In the genomic region with DNA sequence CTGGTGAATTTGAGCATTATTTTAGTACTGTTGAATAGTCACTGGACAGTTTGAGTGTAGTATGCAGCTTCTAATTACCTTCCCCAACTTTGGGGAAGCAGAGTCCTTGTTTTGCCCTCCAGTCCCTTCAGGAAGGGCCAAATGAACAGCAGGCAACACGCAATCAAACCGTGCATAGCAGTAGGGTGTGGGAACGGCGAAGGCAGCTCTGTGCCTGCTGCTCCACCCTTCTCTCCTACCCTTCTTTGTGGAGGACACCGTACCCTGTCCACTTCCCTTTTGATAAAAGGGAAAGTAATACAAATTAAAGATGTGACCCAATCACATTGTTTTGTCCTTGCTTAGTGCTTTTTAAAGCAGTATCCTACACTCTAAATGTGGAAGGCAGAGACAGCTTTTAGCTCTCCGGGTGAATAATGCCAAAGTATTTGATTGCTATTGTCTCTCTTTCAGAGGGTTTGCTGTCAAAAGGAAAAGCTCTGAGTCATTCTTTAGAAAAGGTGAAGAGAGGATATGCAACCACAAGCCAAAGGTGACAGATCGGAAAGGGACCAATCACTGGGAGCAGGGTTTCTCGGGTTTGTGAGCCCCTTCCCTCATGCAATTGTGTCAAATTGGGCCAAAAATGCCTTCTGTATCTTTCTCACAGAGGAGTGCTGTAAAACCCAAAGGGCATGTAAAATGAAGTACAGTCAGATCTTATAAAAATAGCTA, we compare ENCODE assay signal across 22 cellular contexts.
DNase-seq lines count a peak whose midpoint lies in the region; ATAC-seq and TF ChIP-seq lines count a peak whose summit lies in the region.
"Had no signal": no experiment of that assay in that cellular context is flagged by ENCODE, and none has a peak within 500 bp of the region (broad histone marks: within the 10 kb centered on the region; RNA-seq: fewer than 3 reads in every experiment).

No MANE protein-coding gene starts in this region.

- no peak overlapping the region for H3K4me3 ChIP-seq in PC-9
- H3K4me3 ChIP-seq in spleen = no peak overlapping the region
- H3K4me3 ChIP-seq: ascending aorta, testis, uterus had no signal

- ATAC-seq in esophagus mucosa (peak; percentile 81), HG03469 (IDR thresholded peaks at IDR 0.05; ENCODE audit: unreplicated experiment) (no peak), HG02759 (IDR thresholded peaks at IDR 0.05; ENCODE audit: unreplicated experiment) (no peak)
- no peak for ATAC-seq in stimulated activated naive CD8-positive, alpha-beta T cell treated with anti-CD3 and anti-CD28 coated beads, Interleukin-15, Interleukin-2, amounts not matched to agents 100 U/mL and 50 U/mL, for 24 hours
- ATAC-seq: sciatic nerve; stimulated activated naive B cell treated with anti-CD40 and anti-IgM and Interleukin-4, amounts not matched to agents 10 μg/mL and 1 μg/mL and 100 μg/mL, for 72 hours had no signal

- CTCF ChIA-PET in PC-9 (lab: Charles Lee) = no interaction called here

- H3F3A ChIP-seq in PC-9 (ENCODE audit: insufficient read depth, low read depth) = no peaks in the 10 kb centered on the region

- no peak overlapping the region for H3K4me2 ChIP-seq in PC-9

- WGBS in spleen, 5 donors = 71 to 86% (median 77%) methylated on average over 8 of the region's 8 CpGs

- 0 out of 2 replicates have a peak overlapping the region, but pooled peaks have one; percentile 9 for H2AFZ ChIP-seq in PC-9

- TF ChIP-seq CTCF in PC-9 (conservative IDR thresholded peaks at IDR 0.05) (no peak), spleen (IDR thresholded peaks at IDR 0.05 in 8 of 11, conservative IDR thresholded peaks at IDR 0.05 in 3 of 11) (no peak)

- no TSS peak for BruUV-seq in PC-9 (replicated peaks; lab: Mats Ljungman, UMichigan)

- H3K9me3 ChIP-seq in PC-9 (ENCODE audit: insufficient read depth, low read depth) (no peaks in the 10 kb centered on the region), spleen (no peaks in the 10 kb centered on the region)
- H3K9me3 ChIP-seq: ascending aorta, testis, uterus had no signal

- H3K4me1 ChIP-seq in PC-9 (replicated peaks; ENCODE audit: insufficient read depth) (no peaks in the 10 kb centered on the region), spleen (no peaks in the 10 kb centered on the region)
- H3K4me1 ChIP-seq: ascending aorta, testis, uterus had no signal

- no peaks in the 10 kb centered on the region for H3K27me3 ChIP-seq in PC-9 (ENCODE audit: insufficient read depth, low read depth)
- no peaks in the 10 kb centered on the region for H3K27me3 ChIP-seq in spleen (replicated peaks in 1 of 7)
- H3K27me3 ChIP-seq: ascending aorta, testis, uterus had no signal

- H4K20me1 ChIP-seq in PC-9 (ENCODE audit: insufficient read depth) = no peaks in the 10 kb centered on the region

- no peak for TF ChIP-seq POLR2A in spleen (IDR thresholded peaks at IDR 0.05)

- no peaks in the 10 kb centered on the region for H3K9me2 ChIP-seq in PC-9 (ENCODE audit: insufficient read depth)

- intact Hi-C loops in PC-9 (cut with micrococcal nuclease; ENCODE audit: unreplicated experiment) (no loop called here), spleen (cut with DNase I; ENCODE audit: low total_unique reads) (no loop called here)

- H3K27ac ChIP-seq in PC-9 (no peak overlapping the region), spleen (no peak overlapping the region)
- H3K27ac ChIP-seq: ascending aorta, testis, uterus had no signal

- DNase-seq in HT1080 (ENCODE audit: low read depth) (peak; percentile 35), PC-9 (no peak), putamen (ENCODE audit: low spot score) (peak; percentile 53), spleen (no peak)
- no peak for DNase-seq in stimulated activated naive CD8-positive, alpha-beta T cell treated with anti-CD3 and anti-CD28 coated beads, Interleukin-15, Interleukin-2, amounts not matched to agents 100 U/mL and 50 U/mL, for 24 hours
- DNase-seq: activated CD4-positive, alpha-beta T cell treated with anti-CD3 and anti-CD28 coated beads for 4 hours; activated CD8-positive, alpha-beta memory T cell treated with anti-CD3 and anti-CD28 coated beads for 24 hours; activated effector memory CD4-positive, alpha-beta T cell treated with anti-CD3 and anti-CD28 coated beads, Interleukin-2, amount 50 U/mL, for 16 hours; activated naive CD8-positive, alpha-beta T cell treated with anti-CD3 and anti-CD28 coated beads, Interleukin-2, amount 10 ng/mL, durations not matched to agents 7 days and 5 days; Calu3; EL; GOT3; KBM-7; NCI-H2029 treated with DMSO at 0.1 percent for 48 hours; stimulated activated naive B cell treated with anti-CD40 and anti-IgM and Interleukin-4, amounts not matched to agents 10 μg/mL and 1 μg/mL and 100 μg/mL, for 72 hours; testis; uterus had no signal

- H3K79me2 ChIP-seq in PC-9 (ENCODE audit: low read depth) = no peaks in the 10 kb centered on the region

- POLR2A ChIA-PET in PC-9 (lab: Charles Lee; ENCODE audit: unreplicated experiment) = no interaction called here

- no peaks in the 10 kb centered on the region for H3K36me3 ChIP-seq in PC-9 (ENCODE audit: low read depth)
- no peaks in the 10 kb centered on the region for H3K36me3 ChIP-seq in spleen
- H3K36me3 ChIP-seq: ascending aorta, uterus had no signal

Comparison
In these comparisons a context has a peak if more than half of its experiments do, and no peak if none do; other contexts are left out.
1. DNase-seq: peak in HT1080 (single experiment) and putamen (single experiment); none in PC-9 (0 of 2), spleen (single experiment) and stimulated activated naive CD8-positive, alpha-beta T cell treated with anti-CD3 and anti-CD28 coated beads, Interleukin-15, Interleukin-2, amounts not matched to agents 100 U/mL and 50 U/mL, for 24 hours (single experiment).